Comparison of ENCODE assay signal across 8 cellular contexts in the genomic region with DNA sequence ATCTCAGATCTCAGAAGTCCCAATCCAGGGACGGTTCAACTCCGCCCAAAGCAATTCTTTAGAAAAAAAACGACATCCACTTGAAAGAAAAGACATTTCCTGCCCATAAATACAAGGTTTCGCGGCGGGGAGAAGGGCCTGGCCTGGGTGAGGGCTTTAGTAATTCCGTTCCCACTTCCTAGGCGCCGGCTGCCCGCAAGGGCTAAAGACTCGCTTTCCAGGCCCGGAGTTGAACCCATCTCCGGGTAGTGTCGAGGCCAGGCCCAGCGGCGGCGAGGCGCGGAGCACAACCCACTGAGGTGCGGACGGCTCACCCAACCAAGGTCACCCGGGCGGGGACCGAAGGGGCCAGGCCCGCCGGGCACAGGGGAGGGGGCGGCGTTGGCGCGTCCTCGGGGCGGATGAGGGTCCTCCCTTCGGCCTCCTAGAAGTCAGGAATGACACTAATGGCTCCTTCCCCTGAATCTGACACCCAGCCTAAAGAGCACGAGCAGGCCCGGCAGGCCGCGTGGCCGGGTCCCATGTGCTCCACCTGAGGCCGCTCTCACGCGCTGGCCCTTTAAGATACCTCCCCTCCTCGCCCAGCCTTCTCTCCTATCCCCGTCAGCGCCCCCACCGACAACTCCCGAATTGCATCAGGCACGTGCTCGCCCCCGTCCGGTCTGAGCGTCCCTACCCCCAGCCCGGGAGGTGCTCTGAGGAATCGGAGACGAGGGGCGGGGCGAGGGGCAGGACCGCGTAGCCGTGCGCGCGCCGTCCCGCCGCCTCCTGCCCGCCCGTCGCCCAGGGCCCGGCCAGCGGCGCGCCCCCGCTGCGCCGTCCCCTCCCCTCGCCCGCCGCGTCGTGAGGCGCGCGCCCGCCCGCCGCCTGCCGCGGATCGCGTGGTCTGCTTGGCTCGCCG. TPM values are rescaled to one million over a fixed set of nuclear protein-coding genes. Genes with fewer than 3 reads are reported as not detected.
DNase-seq lines count a peak whose midpoint lies in the region; ATAC-seq lines count a peak whose summit lies in the region.

No MANE protein-coding gene starts in this region.

- peaks cover 26% of the 10 kb centered on the region for H3K4me1 ChIP-seq in effector memory CD4-positive, alpha-beta T cell (ENCODE audit: control insufficient read depth, insufficient read depth, low read length, poor library complexity, severe bottlenecking)

- H3K9me3 ChIP-seq in effector memory CD4-positive, alpha-beta T cell (ENCODE audit: control insufficient read depth, low read length): no peaks in the 10 kb centered on the region

- in situ Hi-C loops in Caki2 (cut with HindIII; ENCODE audit: low pct_unique_long_range_greater_than_20kb, low sequenced_read_pairs): no loop called here

- peak; percentile 99 for DNase-seq in Caki2 (ENCODE audit: low read depth)
- peak; percentile 99 for DNase-seq in HT-29 (ENCODE audit: low spot score)
- DNase-seq in NK-92 (lab: John Stamatoyannopoulos, UW; ENCODE audit: unreplicated experiment): peak; percentile 90
- DNase-seq in activated CD8-positive, alpha-beta memory T cell treated with anti-CD3 and anti-CD28 coated beads for 4 hours (ENCODE audit: low read depth in 2 of 2): peak; percentile 98 to 100
- DNase-seq in effector memory CD4-positive, alpha-beta T cell: peak; percentile 97 to 98 (median 98)
- peak; percentile 99 for DNase-seq in medulla oblongata (ENCODE audit: extremely low spot score)
- peak; percentile 97 to 99 (median 99) for DNase-seq in stimulated activated CD4-positive, alpha-beta T cell treated with anti-CD3 and anti-CD28 coated beads, TNF-alpha, amount 100 ng/mL, for 48 hours (ENCODE audit: low read depth in 3 of 3)

- peak overlapping the region; percentile 87 for H3K27ac ChIP-seq in effector memory CD4-positive, alpha-beta T cell (ENCODE audit: insufficient read depth, low read length, poor library complexity, severe bottlenecking)

- ATAC-seq in GM21360 (IDR thresholded peaks at IDR 0.05; ENCODE audit: unreplicated experiment): peak; percentile 90

- H3K27me3 ChIP-seq in effector memory CD4-positive, alpha-beta T cell (replicated peaks; ENCODE audit: control insufficient read depth, insufficient read depth, low read length, poor library complexity, severe bottlenecking): no peaks in the 10 kb centered on the region

- H3K36me3 ChIP-seq in effector memory CD4-positive, alpha-beta T cell (ENCODE audit: control insufficient read depth, insufficient read depth, low read length): no peaks in the 10 kb centered on the region

- peak overlapping the region; percentile 88 for H3K4me3 ChIP-seq in effector memory CD4-positive, alpha-beta T cell (ENCODE audit: insufficient read depth, low read depth, low read length, poor library complexity, severe bottlenecking)

RNA-seq across cellular contexts. Expression of a gene that starts 0.5 kb away (rescaled TPM):
- 18.0 and 18.4 TPM in 2 replicates for total RNA-seq in Caki2 (2014; rRNA removed; shearing (Covaris generic); ENCODE audit: low replicate concordance)
- 117 and 123 TPM in 2 replicates for total RNA-seq in HT-29 (2014; rRNA removed; shearing (Covaris generic))

Comparison
In these comparisons a context has a peak if more than half of its experiments do, and no peak if none do; other contexts are left out.
1. Peak in every context shown above with its lines: DNase-seq, ATAC-seq, H3K4me3 ChIP-seq and H3K27ac ChIP-seq.